Comparison of ENCODE assay signal across 1 cellular context in the genomic region with DNA sequence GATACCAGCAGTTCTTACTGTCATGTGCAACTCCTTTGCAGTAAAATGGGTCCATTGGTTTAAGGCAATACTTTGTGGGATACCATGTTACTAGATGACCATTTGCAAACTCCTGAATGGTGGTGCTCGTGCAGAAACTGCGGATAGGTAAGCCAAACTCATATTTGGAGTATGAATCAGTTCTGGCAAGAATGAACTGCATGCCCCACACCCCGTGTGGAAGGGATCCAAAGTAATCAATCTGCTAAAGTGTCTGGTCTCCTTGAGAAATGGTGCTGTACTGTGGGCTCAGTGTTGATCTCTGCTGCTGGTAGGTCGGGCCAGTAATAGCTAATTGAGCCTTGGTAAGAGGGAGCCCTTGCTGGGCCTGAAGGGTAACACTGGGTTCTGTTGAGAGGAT.
TF ChIP-seq lines count a peak whose summit lies in the region.

No MANE protein-coding gene starts in this region.

TF ChIP-seq in IMR-90, 13 proteins besides CTCF, POLR2A, EP300 and RAD21 (continued from another document):
- TF ChIP-seq MXI1 (IDR thresholded peaks at IDR 0.05; ENCODE audit: borderline replicate concordance, low read depth, low read length) = no peak
- TF ChIP-seq RFX5 (IDR thresholded peaks at IDR 0.05; ENCODE audit: low read depth, low read length) = no peak
TF ChIP-seq in IMR-90: peak in this region for 0.
